Comparison of ENCODE assay signal across 8 cellular contexts in genomic region chr9:22079873-22080341, GRCh38.
DNase-seq lines count a peak whose midpoint lies in the region; ATAC-seq and TF ChIP-seq lines count a peak whose summit lies in the region.

No MANE protein-coding gene starts in this region.

- no peak overlapping the region for H3K4me3 ChIP-seq in foreskin fibroblast (ENCODE audit: low read depth in 1 of 2, low read length in 2 of 2)

- intact Hi-C loops in posterior vena cava (cut with DNase I) = no loop called here

- CTCF ChIA-PET in activated CD4-positive, alpha-beta T cell treated with anti-CD3 and anti-CD28 coated beads, Interleukin-2, amount 10 ng/mL, durations not matched to agents 7 days and 5 days (lab: Charles Lee) = interaction anchor here (1.0 to 4.9 kb wide), 2 partner anchors 13 to 70 kb away, joined by 4 to 27 read pairs; partner anchors contain the start of gene CDKN2B

- H3K4me1 Mint-ChIP-seq in activated CD4-positive, alpha-beta T cell treated with anti-CD3 and anti-CD28 coated beads, Interleukin-2, amount 10 ng/mL, durations not matched to agents 7 days and 5 days = peaks cover 49% of the 10 kb centered on the region
- no peaks in the 10 kb centered on the region for H3K4me1 Mint-ChIP-seq in glutamatergic neuron (ENCODE audit: low read depth, unreplicated experiment)

- peaks cover 46% of the 10 kb centered on the region for H3K36me3 Mint-ChIP-seq in activated CD4-positive, alpha-beta T cell treated with anti-CD3 and anti-CD28 coated beads, Interleukin-2, amount 10 ng/mL, durations not matched to agents 7 days and 5 days (ENCODE audit: low read depth)
- H3K36me3 Mint-ChIP-seq in glutamatergic neuron (ENCODE audit: unreplicated experiment) = no peaks in the 10 kb centered on the region

- H3K9me3 Mint-ChIP-seq in activated CD4-positive, alpha-beta T cell treated with anti-CD3 and anti-CD28 coated beads, Interleukin-2, amount 10 ng/mL, durations not matched to agents 7 days and 5 days = peaks cover 17% of the 10 kb centered on the region
- peaks cover 1% of the 10 kb centered on the region for H3K9me3 Mint-ChIP-seq in glutamatergic neuron (ENCODE audit: unreplicated experiment)

- POLR2A ChIA-PET in activated CD4-positive, alpha-beta T cell treated with anti-CD3 and anti-CD28 coated beads, Interleukin-2, amount 10 ng/mL, durations not matched to agents 7 days and 5 days (lab: Charles Lee) = no interaction called here

- DNase-seq in activated CD4-positive, alpha-beta T cell treated with anti-CD3 and anti-CD28 coated beads, Interleukin-2, amount 10 ng/mL, durations not matched to agents 7 days and 5 days = peak; percentile 79
- DNase-seq in foreskin fibroblast (peak; percentile 39 to 64), glutamatergic neuron (no peak), posterior vena cava (ENCODE audit: low spot score) (no peak), H4 (ENCODE audit: low spot score) (no peak)
- peak; percentile 26 to 59 (median 41) for DNase-seq in stimulated activated CD4-positive, alpha-beta T cell treated with anti-CD3 and anti-CD28 coated beads, TNF-alpha, amount 100 ng/mL, for 48 hours (ENCODE audit: low read depth in 3 of 3)

- ATAC-seq in GM18498 (IDR thresholded peaks at IDR 0.05; ENCODE audit: unreplicated experiment) = peak; percentile 87
- ATAC-seq in HG02678 (IDR thresholded peaks at IDR 0.05; ENCODE audit: unreplicated experiment) = peak; percentile 90

- peak overlapping the region; percentile 83 for H3K27ac Mint-ChIP-seq in activated CD4-positive, alpha-beta T cell treated with anti-CD3 and anti-CD28 coated beads, Interleukin-2, amount 10 ng/mL, durations not matched to agents 7 days and 5 days
- no peak overlapping the region for H3K27ac Mint-ChIP-seq in glutamatergic neuron (ENCODE audit: unreplicated experiment)

- TF ChIP-seq CTCF in foreskin fibroblast (IDR thresholded peaks at IDR 0.05; ENCODE audit: low read depth, low read length) = no peak
- TF ChIP-seq CTCF in glutamatergic neuron (IDR thresholded peaks at IDR 0.05; ENCODE audit: partially characterized antibody, unreplicated experiment) = no peak

- peak overlapping the region; percentile 0 for H3K4me3 Mint-ChIP-seq in activated CD4-positive, alpha-beta T cell treated with anti-CD3 and anti-CD28 coated beads, Interleukin-2, amount 10 ng/mL, durations not matched to agents 7 days and 5 days
- H3K4me3 Mint-ChIP-seq in glutamatergic neuron (ENCODE audit: unreplicated experiment) = no peak overlapping the region

- H3K27me3 Mint-ChIP-seq in activated CD4-positive, alpha-beta T cell treated with anti-CD3 and anti-CD28 coated beads, Interleukin-2, amount 10 ng/mL, durations not matched to agents 7 days and 5 days = peaks cover 44% of the 10 kb centered on the region
- H3K27me3 Mint-ChIP-seq in glutamatergic neuron (ENCODE audit: unreplicated experiment) = no peaks in the 10 kb centered on the region

Comparison
In these comparisons a context has a peak if more than half of its experiments do, and no peak if none do; other contexts are left out.
1. DNase-seq: peak in activated CD4-positive, alpha-beta T cell treated with anti-CD3 and anti-CD28 coated beads, Interleukin-2, amount 10 ng/mL, durations not matched to agents 7 days and 5 days (single experiment), foreskin fibroblast (2 of 2) and stimulated activated CD4-positive, alpha-beta T cell treated with anti-CD3 and anti-CD28 coated beads, TNF-alpha, amount 100 ng/mL, for 48 hours (3 of 3); none in glutamatergic neuron (single experiment), posterior vena cava (single experiment) and H4 (single experiment).